Comparison of ENCODE assay signal across 9 cellular contexts in the genomic region with DNA sequence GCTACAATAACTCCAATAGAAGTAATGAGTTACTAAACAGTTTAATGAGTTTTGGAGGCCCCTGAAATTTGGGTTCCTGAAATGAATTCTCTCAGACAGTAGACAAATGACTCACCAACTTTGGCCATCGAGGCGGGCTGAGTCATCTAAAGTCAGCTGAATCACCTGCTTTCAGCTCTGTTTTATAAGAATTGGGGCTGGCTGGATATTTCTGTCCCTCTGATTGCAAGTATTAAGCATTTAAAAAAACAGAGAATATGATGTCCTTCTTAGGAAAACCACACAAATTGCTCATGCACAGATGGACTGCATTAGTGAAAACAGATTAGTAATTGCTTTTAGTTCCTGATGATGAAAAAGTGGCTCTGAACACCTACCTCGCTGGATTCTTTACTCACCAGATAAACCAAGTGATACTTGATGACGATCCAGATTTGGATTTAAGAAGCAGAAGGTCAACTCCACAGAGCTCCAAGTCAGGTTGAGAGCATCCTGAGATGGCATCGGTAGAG. TPM values are rescaled to one million over a fixed set of nuclear protein-coding genes. Genes with fewer than 3 reads are reported as not detected.
DNase-seq lines count a peak whose midpoint lies in the region; ATAC-seq, FAIRE-seq and TF ChIP-seq lines count a peak whose summit lies in the region.
"Had no signal": no experiment of that assay in that cellular context is flagged by ENCODE, and none has a peak within 500 bp of the region (broad histone marks: within the 10 kb centered on the region; RNA-seq: fewer than 3 reads in every experiment).

No MANE protein-coding gene starts in this region.

- H3K36me3 ChIP-seq in SJSA1 = no peaks in the 10 kb centered on the region
- H3K36me3 ChIP-seq in brain microvascular endothelial cell (replicated peaks) = no peaks in the 10 kb centered on the region
- no peaks in the 10 kb centered on the region for H3K36me3 ChIP-seq in urinary bladder (ENCODE audit: insufficient read depth)
- no peaks in the 10 kb centered on the region for H3K36me3 ChIP-seq in small intestine (ENCODE audit: control insufficient read depth in 2 of 2, insufficient read depth in 2 of 2, low read length in 2 of 2)
- no peaks in the 10 kb centered on the region for H3K36me3 ChIP-seq in transverse colon

- no peak for FAIRE-seq in small intestine (lab: Jason Lieb, UNC)

- intact Hi-C loops in transverse colon (cut with DNase I; ENCODE audit: low total_unique reads) = no loop called here

- H3K9me3 ChIP-seq in SJSA1 (replicated peaks) (no peaks in the 10 kb centered on the region), small intestine (ENCODE audit: control insufficient read depth, low read depth) (no peaks in the 10 kb centered on the region), transverse colon (no peaks in the 10 kb centered on the region)

- WGBS in urinary bladder = 45% methylated on average over 5 of the region's 5 CpGs
- WGBS in small intestine, 3 donors = 52 to 57% (median 53%) methylated on average over 5 of the region's 5 CpGs
- WGBS in transverse colon (ENCODE audit: low coverage in 1 of 2), 2 donors = 61 to 65% methylated on average over 5 of the region's 5 CpGs

- TF ChIP-seq EP300 in transverse colon (IDR thresholded peaks at IDR 0.05; ENCODE audit: low read depth) = no peak

- TF ChIP-seq POLR2A in transverse colon (IDR thresholded peaks at IDR 0.05) = no peak

- TF ChIP-seq CTCF in brain microvascular endothelial cell (IDR thresholded peaks at IDR 0.05; ENCODE audit: low read depth, low read length, missing control alignments) = no peak
- TF ChIP-seq CTCF in transverse colon (IDR thresholded peaks at IDR 0.05) = no peak

- H3K4me1 ChIP-seq in SJSA1 (replicated peaks) = peaks cover 20% of the 10 kb centered on the region
- H3K4me1 ChIP-seq in urinary bladder (ENCODE audit: insufficient read depth) = no peaks in the 10 kb centered on the region
- no peaks in the 10 kb centered on the region for H3K4me1 ChIP-seq in small intestine (ENCODE audit: control insufficient read depth in 2 of 2, insufficient read depth in 1 of 2, low read depth in 1 of 2, low read length in 1 of 2)
- peaks cover 0 to 5% (median 0%) of the 10 kb centered on the region in 4 donors for H3K4me1 ChIP-seq in transverse colon

- H3K4me3 ChIP-seq in SJSA1 = no peak overlapping the region
- H3K4me3 ChIP-seq in brain microvascular endothelial cell (ENCODE audit: low read depth, low read length) = no peak overlapping the region
- H3K4me3 ChIP-seq in urinary bladder (ENCODE audit: low read depth, low read length) = no peak overlapping the region
- no peak overlapping the region for H3K4me3 ChIP-seq in small intestine (ENCODE audit: low read depth in 1 of 2, low read length in 2 of 2)
- H3K4me3 ChIP-seq in transverse colon = no peak overlapping the region

- ATAC-seq in GM19025 (IDR thresholded peaks at IDR 0.05; ENCODE audit: low read depth, unreplicated experiment) = peak; percentile 84
- ATAC-seq in HG03039 (IDR thresholded peaks at IDR 0.05; ENCODE audit: unreplicated experiment) = peak; percentile 90

- in situ Hi-C loops in brain microvascular endothelial cell (cut with HindIII; ENCODE audit: low pct_ligation_motif_present, low sequenced_read_pairs) (no loop called here), transverse colon (cut with MboI; ENCODE audit: low pct_ligation_motif_present in 1 of 4, low pct_unique_long_range_greater_than_20kb in 1 of 4, low sequenced_read_pairs in 3 of 4) (loop anchor here in 2 of 4 donors (25.0 kb wide), 1 partner anchor 654 kb away; no protein-coding TSS in a partner anchor)

- H3K27ac ChIP-seq in SJSA1 = peak overlapping the region; percentile 38
- H3K27ac ChIP-seq in brain microvascular endothelial cell = peak overlapping the region; percentile 30
- H3K27ac ChIP-seq in urinary bladder (ENCODE audit: low read depth) = peak overlapping the region; percentile 28
- no peak overlapping the region for H3K27ac ChIP-seq in small intestine (ENCODE audit: low read depth in 1 of 2, low read length in 1 of 2)
- H3K27ac ChIP-seq in transverse colon = peak overlapping the region in 1 of 4 donors; percentile 20

- H3K27me3 ChIP-seq in SJSA1 (replicated peaks) (no peaks in the 10 kb centered on the region), brain microvascular endothelial cell (replicated peaks) (no peaks in the 10 kb centered on the region), small intestine (ENCODE audit: control insufficient read depth in 2 of 2, insufficient read depth in 2 of 2, low read length in 2 of 2) (no peaks in the 10 kb centered on the region), transverse colon (no peaks in the 10 kb centered on the region)

- DNase-seq in SJSA1 (ENCODE audit: low read depth in 1 of 2, low spot score in 2 of 2) (peak; percentile 83 to 89), brain microvascular endothelial cell (peak; percentile 97), occipital lobe (lab: John Stamatoyannopoulos, UW) (peak; percentile 40), small intestine (no peak), transverse colon (no peak)
- DNase-seq: activated B cell treated with CpG ODN at 0.5 μM for 24 hours had no signal

RNA-seq across cellular contexts. Expression of gene ZNF365, which starts 59.1 kb away (rescaled TPM):
- total RNA-seq in SJSA1 (2014; rRNA removed; shearing (Covaris generic)) = 1.4 and 3.0 TPM in 2 replicates
- total RNA-seq in occipital lobe (29.6 TPM), urinary bladder (0.85 TPM), transverse colon (not detected)
- polyA plus RNA-seq in urinary bladder (0.10 TPM), small intestine (under 1 TPM in 1 of 3 donors, not detected in 2; 0.21 TPM)
- total RNA-seq: activated B cell treated with CpG ODN at 0.5 μM for 24 hours had no signal

Comparison
In these comparisons a context has a peak if more than half of its experiments do, and no peak if none do; other contexts are left out.
1. DNase-seq: peak in SJSA1 (2 of 2), brain microvascular endothelial cell (single experiment) and occipital lobe (single experiment); none in small intestine (single experiment) and transverse colon (single experiment).
2. H3K27ac ChIP-seq: peak in SJSA1 (single experiment), brain microvascular endothelial cell (single experiment) and urinary bladder (single experiment); none in small intestine (0 of 2).